Comparison of ENCODE assay signal across 1 cellular context in the genomic region with DNA sequence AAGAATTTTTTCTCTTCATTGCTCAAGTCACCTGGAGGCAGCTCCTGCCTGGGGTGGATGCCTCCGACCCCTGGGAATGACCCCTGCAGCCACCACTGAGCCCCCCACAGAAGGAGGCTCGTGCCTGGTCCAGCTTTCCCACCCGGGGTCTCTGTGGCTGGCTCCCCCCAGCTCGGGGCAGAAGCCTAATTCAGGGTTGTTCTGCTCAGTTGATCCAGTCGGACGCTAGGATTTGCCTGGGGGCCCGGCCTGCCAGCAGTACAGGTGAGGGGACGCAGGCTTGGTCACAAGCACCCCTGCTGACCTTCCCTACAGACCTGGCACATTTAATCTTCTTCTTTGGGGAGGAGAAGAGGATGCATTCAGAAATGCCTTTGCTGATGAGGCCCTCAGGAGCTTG.
TF ChIP-seq lines count a peak whose summit lies in the region.

No MANE protein-coding gene starts in this region.

TF ChIP-seq in IMR-90, 13 proteins besides CTCF, POLR2A, EP300 and RAD21:
- TF ChIP-seq CHD1 (IDR thresholded peaks at IDR 0.05; ENCODE audit: low read depth, low read length) (no peak), NFE2L2 (IDR thresholded peaks at IDR 0.05; ENCODE audit: low read depth, low read length) (no peak), CEBPB (IDR thresholded peaks at IDR 0.05; ENCODE audit: low read depth, low read length) (no peak), MAZ (IDR thresholded peaks at IDR 0.05; ENCODE audit: borderline replicate concordance, low read depth, low read length) (no peak), FOS (IDR thresholded peaks at IDR 0.05; ENCODE audit: low read depth, low read length) (no peak), SMC3 (IDR thresholded peaks at IDR 0.05; ENCODE audit: low read depth, low read length) (no peak), MXI1 (IDR thresholded peaks at IDR 0.05; ENCODE audit: borderline replicate concordance, low read depth, low read length) (no peak), BHLHE40 (IDR thresholded peaks at IDR 0.05; ENCODE audit: low read depth, low read length) (no peak), RFX5 (IDR thresholded peaks at IDR 0.05; ENCODE audit: low read depth, low read length) (no peak), USF2 (IDR thresholded peaks at IDR 0.05; ENCODE audit: low read depth, low read length) (no peak), MAFK (IDR thresholded peaks at IDR 0.05; ENCODE audit: low read depth, low read length) (no peak), RCOR1 (IDR thresholded peaks at IDR 0.05; ENCODE audit: insufficient replicate concordance, low read length) (no peak)
- TF ChIP-seq, protein P1, sequence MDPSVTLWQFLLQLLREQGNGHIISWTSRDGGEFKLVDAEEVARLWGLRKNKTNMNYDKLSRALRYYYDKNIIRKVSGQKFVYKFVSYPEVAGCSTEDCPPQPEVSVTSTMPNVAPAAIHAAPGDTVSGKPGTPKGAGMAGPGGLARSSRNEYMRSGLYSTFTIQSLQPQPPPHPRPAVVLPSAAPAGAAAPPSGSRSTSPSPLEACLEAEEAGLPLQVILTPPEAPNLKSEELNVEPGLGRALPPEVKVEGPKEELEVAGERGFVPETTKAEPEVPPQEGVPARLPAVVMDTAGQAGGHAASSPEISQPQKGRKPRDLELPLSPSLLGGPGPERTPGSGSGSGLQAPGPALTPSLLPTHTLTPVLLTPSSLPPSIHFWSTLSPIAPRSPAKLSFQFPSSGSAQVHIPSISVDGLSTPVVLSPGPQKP (IDR thresholded peaks at IDR 0.05; ENCODE audit: borderline replicate concordance, low read depth, low read length) = no peak
